In the genomic region with DNA sequence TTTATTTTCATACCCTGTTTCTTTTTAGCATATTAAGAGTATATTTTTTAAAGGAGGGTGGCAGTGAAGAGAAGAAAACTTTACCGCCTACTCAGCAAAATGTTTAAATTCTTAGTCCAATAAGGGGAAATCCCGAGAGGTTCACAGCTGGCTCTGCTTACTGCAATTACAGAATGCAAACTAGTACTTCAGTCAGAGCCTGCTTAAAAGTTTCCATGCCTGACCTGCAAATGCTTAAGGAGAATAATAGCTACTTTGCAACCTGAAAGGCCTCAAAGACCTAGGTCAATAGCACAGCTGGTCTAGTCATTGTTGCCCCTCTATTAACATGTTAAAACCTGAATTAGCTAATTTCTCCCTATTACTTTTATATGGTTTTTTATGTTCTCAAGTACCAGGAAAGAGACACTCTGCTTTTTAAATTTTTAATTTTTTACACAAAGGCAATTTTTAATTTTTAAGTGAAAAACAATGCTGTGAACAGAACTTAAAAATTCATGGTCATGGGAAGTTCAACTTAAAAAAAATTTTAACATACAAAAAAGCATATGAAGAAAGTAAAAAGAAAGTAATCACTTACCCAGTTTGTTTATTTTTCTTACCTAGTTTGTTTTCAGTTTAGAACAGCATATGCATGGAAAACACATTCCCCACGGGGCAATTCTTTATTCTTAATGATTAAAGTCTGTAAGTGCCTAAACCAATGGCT, we compare ENCODE assay signal across 11 cellular contexts.
A peak's percentile ranks its signal among the peaks of the same experiment; 100 is the strongest.
DNase-seq lines count a peak whose midpoint lies in the region; ATAC-seq, FAIRE-seq and TF ChIP-seq lines count a peak whose summit lies in the region.
"Had no signal": no experiment of that assay in that cellular context is flagged by ENCODE, and none has a peak within 500 bp of the region (broad histone marks: within the 10 kb centered on the region; RNA-seq: fewer than 3 reads in every experiment).

No MANE protein-coding gene starts in this region.

- no peaks in the 10 kb centered on the region for H3K36me3 Mint-ChIP-seq in WTC11

- no peaks in the 10 kb centered on the region for H3K9me3 Mint-ChIP-seq in WTC11
- H3K9me3 Mint-ChIP-seq: activated T-helper 17 cell treated with anti-CD3 and anti-CD28 coated beads, Interleukin-2, amount 50 U/mL, for 72 hours had no signal

- peak overlapping the region; percentile 38 for H3K4me3 Mint-ChIP-seq in WTC11
- H3K4me3 Mint-ChIP-seq: activated T-helper 17 cell treated with anti-CD3 and anti-CD28 coated beads, Interleukin-2, amount 50 U/mL, for 72 hours had no signal

- CTCF ChIA-PET in WTC11 (lab: Charles Lee): interaction anchor here (0.6 to 1.2 kb wide), 5 partner anchors 13 to 170 kb away, joined by 3 to 6 read pairs (median 4); no protein-coding TSS in a partner anchor

- H3K27ac Mint-ChIP-seq in WTC11: peak overlapping the region; percentile 68
- H3K27ac Mint-ChIP-seq: activated T-helper 17 cell treated with anti-CD3 and anti-CD28 coated beads, Interleukin-2, amount 50 U/mL, for 72 hours had no signal

- H3K4me3 ChIP-seq in GM12864 (ENCODE audit: low read depth, low read length): no peak overlapping the region
- H3K4me3 ChIP-seq: coronary artery had no signal

- POLR2A ChIA-PET in WTC11 (lab: Charles Lee): interaction anchor here (0.7 kb wide), 1 partner anchor 223 kb away, joined by 3 read pairs; no protein-coding TSS in a partner anchor

- ATAC-seq in HG02588 (IDR thresholded peaks at IDR 0.05; ENCODE audit: unreplicated experiment) (peak; percentile 78), WTC11 (peak; percentile 81)
- ATAC-seq: activated T-helper 17 cell treated with anti-CD3 and anti-CD28 coated beads, Interleukin-2, amount 50 U/mL, for 72 hours had no signal

- intact Hi-C loops in posterior vena cava (cut with DNase I): no loop called here

- no peak for FAIRE-seq in GM19239 (lab: Jason Lieb, UNC)
- FAIRE-seq: islet of Langerhans had no signal

- H3K4me1 Mint-ChIP-seq in WTC11: peaks cover 86% of the 10 kb centered on the region
- H3K4me1 Mint-ChIP-seq: activated T-helper 17 cell treated with anti-CD3 and anti-CD28 coated beads, Interleukin-2, amount 50 U/mL, for 72 hours had no signal

- no peaks in the 10 kb centered on the region for H3K27me3 Mint-ChIP-seq in WTC11 (ENCODE audit: low read depth)

- DNase-seq in GM12864 (ENCODE audit: low read depth) (peak; percentile 12), WTC11 (ENCODE audit: low spot score) (no peak), left kidney (ENCODE audit: low read depth, low spot score) (peak; percentile 62), GM19239 (ENCODE audit: insufficient read length, low spot score) (no peak), posterior vena cava (ENCODE audit: low spot score) (no peak), kidney glomerular epithelial cell (lab: John Stamatoyannopoulos, UW) (no peak)
- no peak for DNase-seq in effector CD4-positive, alpha-beta T cell

- TF ChIP-seq CTCF in GM12864 (IDR thresholded peaks at IDR 0.05; ENCODE audit: low read depth, low read length, missing control alignments) (no peak), WTC11 (IDR thresholded peaks at IDR 0.05) (no peak)

TF ChIP-seq in WTC11, 78 proteins besides CTCF, POLR2A, EP300 and RAD21:
- TF ChIP-seq, protein P1, sequence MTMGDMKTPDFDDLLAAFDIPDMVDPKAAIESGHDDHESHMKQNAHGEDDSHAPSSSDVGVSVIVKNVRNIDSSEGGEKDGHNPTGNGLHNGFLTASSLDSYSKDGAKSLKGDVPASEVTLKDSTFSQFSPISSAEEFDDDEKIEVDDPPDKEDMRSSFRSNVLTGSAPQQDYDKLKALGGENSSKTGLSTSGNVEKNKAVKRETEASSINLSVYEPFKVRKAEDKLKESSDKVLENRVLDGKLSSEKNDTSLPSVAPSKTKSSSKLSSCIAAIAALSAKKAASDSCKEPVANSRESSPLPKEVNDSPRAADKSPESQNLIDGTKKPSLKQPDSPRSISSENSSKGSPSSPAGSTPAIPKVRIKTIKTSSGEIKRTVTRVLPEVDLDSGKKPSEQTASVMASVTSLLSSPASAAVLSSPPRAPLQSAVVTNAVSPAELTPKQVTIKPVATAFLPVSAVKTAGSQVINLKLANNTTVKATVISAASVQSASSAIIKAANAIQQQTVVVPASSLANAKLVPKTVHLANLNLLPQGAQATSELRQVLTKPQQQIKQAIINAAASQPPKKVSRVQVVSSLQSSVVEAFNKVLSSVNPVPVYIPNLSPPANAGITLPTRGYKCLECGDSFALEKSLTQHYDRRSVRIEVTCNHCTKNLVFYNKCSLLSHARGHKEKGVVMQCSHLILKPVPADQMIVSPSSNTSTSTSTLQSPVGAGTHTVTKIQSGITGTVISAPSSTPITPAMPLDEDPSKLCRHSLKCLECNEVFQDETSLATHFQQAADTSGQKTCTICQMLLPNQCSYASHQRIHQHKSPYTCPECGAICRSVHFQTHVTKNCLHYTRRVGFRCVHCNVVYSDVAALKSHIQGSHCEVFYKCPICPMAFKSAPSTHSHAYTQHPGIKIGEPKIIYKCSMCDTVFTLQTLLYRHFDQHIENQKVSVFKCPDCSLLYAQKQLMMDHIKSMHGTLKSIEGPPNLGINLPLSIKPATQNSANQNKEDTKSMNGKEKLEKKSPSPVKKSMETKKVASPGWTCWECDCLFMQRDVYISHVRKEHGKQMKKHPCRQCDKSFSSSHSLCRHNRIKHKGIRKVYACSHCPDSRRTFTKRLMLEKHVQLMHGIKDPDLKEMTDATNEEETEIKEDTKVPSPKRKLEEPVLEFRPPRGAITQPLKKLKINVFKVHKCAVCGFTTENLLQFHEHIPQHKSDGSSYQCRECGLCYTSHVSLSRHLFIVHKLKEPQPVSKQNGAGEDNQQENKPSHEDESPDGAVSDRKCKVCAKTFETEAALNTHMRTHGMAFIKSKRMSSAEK (CRISPR knock-in tag; IDR thresholded peaks at IDR 0.05; ENCODE audit: borderline replicate concordance): no peak
- TF ChIP-seq, protein P2, sequence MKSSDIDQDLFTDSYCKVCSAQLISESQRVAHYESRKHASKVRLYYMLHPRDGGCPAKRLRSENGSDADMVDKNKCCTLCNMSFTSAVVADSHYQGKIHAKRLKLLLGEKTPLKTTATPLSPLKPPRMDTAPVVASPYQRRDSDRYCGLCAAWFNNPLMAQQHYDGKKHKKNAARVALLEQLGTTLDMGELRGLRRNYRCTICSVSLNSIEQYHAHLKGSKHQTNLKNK (CRISPR knock-in tag; IDR thresholded peaks at IDR 0.05): peak; percentile 63; the same call in 1 of the 2 replicates

Comparison
In these comparisons a context has a peak if more than half of its experiments do, and no peak if none do; other contexts are left out.
1. DNase-seq: peak in GM12864 (single experiment) and left kidney (single experiment); none in WTC11 (single experiment), GM19239 (single experiment), posterior vena cava (single experiment), kidney glomerular epithelial cell (single experiment) and effector CD4-positive, alpha-beta T cell (single experiment).